1 cellular context compared by ENCODE assay signal in the genomic region with DNA sequence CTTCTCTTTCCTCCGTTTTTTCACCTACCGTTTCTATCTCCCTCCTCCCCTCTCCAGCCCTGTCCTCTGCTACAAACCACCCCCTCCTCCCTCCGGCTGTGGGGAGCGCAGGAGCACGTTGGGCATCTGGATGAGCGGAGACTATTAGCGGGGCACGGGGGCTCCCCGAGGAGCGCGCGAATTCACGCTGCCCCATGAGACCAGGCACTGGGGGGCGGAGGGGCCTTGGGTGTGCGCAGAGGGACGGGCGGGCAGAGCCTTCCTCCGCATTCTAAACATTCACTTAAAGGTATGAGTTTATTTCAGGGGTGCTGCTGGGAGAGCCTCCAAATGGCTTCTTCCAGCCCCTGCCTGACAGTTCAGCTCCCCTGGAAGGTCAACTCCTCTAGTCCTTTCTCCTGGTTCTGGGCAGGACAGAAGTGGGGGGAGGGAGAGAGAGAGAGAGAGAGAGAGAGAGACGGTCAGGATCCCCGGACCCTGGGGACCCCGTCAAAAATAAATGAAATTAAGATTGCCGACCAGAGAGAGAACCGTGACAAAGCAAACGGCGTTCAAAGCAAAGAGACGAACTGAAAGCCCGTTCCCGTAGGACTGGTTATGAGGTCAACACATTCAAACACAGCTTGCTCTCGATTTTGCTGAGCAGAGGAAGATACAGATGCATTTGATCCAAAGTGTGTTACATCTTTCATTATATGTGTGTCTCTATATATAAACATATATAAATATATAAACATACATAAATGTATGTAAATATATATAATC.
TF ChIP-seq lines count a peak whose summit lies in the region.

No MANE protein-coding gene starts in this region.

TF ChIP-seq in neural cell, 6 proteins besides CTCF, POLR2A, EP300 and RAD21 (continued from another document):
- TF ChIP-seq EZH2 (IDR thresholded peaks at IDR 0.05; ENCODE audit: borderline replicate concordance, insufficient read depth, low read length, poor library complexity, severe bottlenecking) (peak; percentile 38), MXI1 (conservative IDR thresholded peaks at IDR 0.05; ENCODE audit: poor library complexity, severe bottlenecking) (no peak), TAF1 (IDR thresholded peaks at IDR 0.05; ENCODE audit: low read depth) (no peak), SMC3 (conservative IDR thresholded peaks at IDR 0.05; ENCODE audit: poor library complexity) (no peak)
